In genomic region chr20:47317127-47317895, GRCh38 we compare ENCODE assay signal across 1 cellular context.
TF ChIP-seq lines count a peak whose summit lies in the region.

No MANE protein-coding gene starts in this region.

TF ChIP-seq in HEK293, 187 proteins besides CTCF, POLR2A, EP300 and RAD21 (continued from another document):
- TF ChIP-seq ZNF18 (tag by site-specific recombination; IDR thresholded peaks at IDR 0.05) (no peak), GLIS2 (tag by site-specific recombination; IDR thresholded peaks at IDR 0.05) (peak; percentile 25; the same call in 1 of the 2 replicates), ZNF843 (tag by site-specific recombination; IDR thresholded peaks at IDR 0.05) (no peak), ZNF433 (tag by site-specific recombination; IDR thresholded peaks at IDR 0.05; ENCODE audit: low read depth) (no peak), ZSCAN16 (tag by site-specific recombination; IDR thresholded peaks at IDR 0.05) (no peak), ZNF133 (tag by site-specific recombination; IDR thresholded peaks at IDR 0.05) (peak; percentile 99), TSHZ1 (tag by site-specific recombination; IDR thresholded peaks at IDR 0.05; ENCODE audit: borderline replicate concordance) (no peak), ELK4 (IDR thresholded peaks at IDR 0.05; ENCODE audit: borderline replicate concordance, low read depth, low read length) (no peak), ZNF146 (tag by site-specific recombination; IDR thresholded peaks at IDR 0.05) (no peak), ZNF248 (tag by site-specific recombination; IDR thresholded peaks at IDR 0.05) (no peak), ZNF362 (tag by site-specific recombination; IDR thresholded peaks at IDR 0.05) (no peak), GFI1B (tag by site-specific recombination; IDR thresholded peaks at IDR 0.05) (no peak), ZFP37 (tag by site-specific recombination; IDR thresholded peaks at IDR 0.05) (no peak), ZNF621 (tag by site-specific recombination; IDR thresholded peaks at IDR 0.05) (no peak), ZXDB (tag by site-specific recombination; IDR thresholded peaks at IDR 0.05) (peak; percentile 94), OSR2 (tag by site-specific recombination; IDR thresholded peaks at IDR 0.05) (peak; percentile 38; the same call in 1 of the 2 replicates), ZNF555 (tag by site-specific recombination; conservative IDR thresholded peaks at IDR 0.05) (no peak)
